21 cellular contexts compared by ENCODE assay signal in genomic region chr17:37840576-37840975, GRCh38.
DNase-seq lines count a peak whose midpoint lies in the region; ATAC-seq, FAIRE-seq and TF ChIP-seq lines count a peak whose summit lies in the region.
"Had no signal": no experiment of that assay in that cellular context is flagged by ENCODE, and none has a peak within 500 bp of the region (broad histone marks: within the 10 kb centered on the region; RNA-seq: fewer than 3 reads in every experiment).

No MANE protein-coding gene starts in this region.

- no peak for TF ChIP-seq POLR2A in HepG2 (IDR thresholded peaks at IDR 0.05; ENCODE audit: insufficient read depth in 1 of 2, low read depth in 2 of 2, low read length in 2 of 2)
- TF ChIP-seq POLR2A in right lobe of liver (IDR thresholded peaks at IDR 0.05) = no peak
- no peak for TF ChIP-seq POLR2A in K562 (conservative IDR thresholded peaks at IDR 0.05)

- TF ChIP-seq EP300 in HepG2 (IDR thresholded peaks at IDR 0.05; ENCODE audit: low read depth in 2 of 2, low read length in 2 of 2) (no peak), HepG2 (CRISPR knock-in tag; IDR thresholded peaks at IDR 0.05; ENCODE audit: borderline replicate concordance) (no peak), K562 (IDR thresholded peaks at IDR 0.05; ENCODE audit: low read length) (no peak)

- H3K36me3 ChIP-seq in HepG2 (replicated peaks in 1 of 2; ENCODE audit: control insufficient read depth in 1 of 2, insufficient read depth in 2 of 2, low read length in 2 of 2) = no peaks in the 10 kb centered on the region
- H3K36me3 ChIP-seq in right lobe of liver = no peaks in the 10 kb centered on the region
- H3K36me3 ChIP-seq in BLaER1 treated with 17β-estradiol and CSF1 and Interleukin-3, amounts not matched to agents 10 nM and 100 nM = no peaks in the 10 kb centered on the region
- no peaks in the 10 kb centered on the region for H3K36me3 ChIP-seq in K562 (ENCODE audit: control insufficient read depth, insufficient read depth, low read length)
- H3K36me3 ChIP-seq: BE2C had no signal

- TF ChIP-seq CTCF in HepG2 (CRISPR knock-in tag; IDR thresholded peaks at IDR 0.05) (no peak), right lobe of liver (IDR thresholded peaks at IDR 0.05) (no peak), K562 (IDR thresholded peaks at IDR 0.05 in 2 of 3, conservative IDR thresholded peaks at IDR 0.05 in 1 of 3; ENCODE audit: insufficient read depth in 2 of 3, low read depth in 1 of 3, low read length in 3 of 3) (no peak)

- intact Hi-C loops in HepG2 (cut with micrococcal nuclease; ENCODE audit: unreplicated experiment) (loop anchor here (10.0 kb wide), 1 partner anchor 46 kb away; no protein-coding TSS in a partner anchor), right lobe of liver (cut with DNase I) (no loop called here), K562 (cut with micrococcal nuclease) (loop anchor here (10.0 kb wide), 1 partner anchor 46 kb away; no protein-coding TSS in a partner anchor)

- H3K4me1 ChIP-seq in HepG2 (ENCODE audit: insufficient read depth, low read length) = peaks cover 30% of the 10 kb centered on the region
- no peaks in the 10 kb centered on the region for H3K4me1 ChIP-seq in right lobe of liver
- peaks cover 33 to 48% (median 43%) of the 10 kb centered on the region in 10 experiments for H3K4me1 ChIP-seq in BLaER1 treated with 17β-estradiol and CSF1 and Interleukin-3, amounts not matched to agents 10 nM and 100 nM
- H3K4me1 ChIP-seq in K562 (replicated peaks in 1 of 2; ENCODE audit: control insufficient read depth in 2 of 2, insufficient read depth in 2 of 2, low read length in 2 of 2) = peaks cover 2 to 7% of the 10 kb centered on the region in 2 experiments; a peak in 2 of 5 replicates
- H3K4me1 ChIP-seq: BE2C had no signal

- no peaks in the 10 kb centered on the region for H4K20me1 ChIP-seq in HepG2 (ENCODE audit: insufficient read depth, low read length)
- no peaks in the 10 kb centered on the region for H4K20me1 ChIP-seq in BLaER1 treated with 17β-estradiol and CSF1 and Interleukin-3, amounts not matched to agents 10 nM and 100 nM
- 0 out of 2 replicates have a peak, but pooled peaks cover 4% of the 10 kb centered on the region for H4K20me1 ChIP-seq in K562 (replicated peaks; ENCODE audit: control insufficient read depth, insufficient read depth, low read length)

- H3K27me3 ChIP-seq in HepG2 (ENCODE audit: control insufficient read depth in 1 of 2, insufficient read depth in 2 of 2, low read length in 2 of 2) (0 out of 5 replicates have a peak, but pooled peaks cover 1 to 6% of the 10 kb centered on the region in 2 experiments), right lobe of liver (no peaks in the 10 kb centered on the region), K562 (ENCODE audit: control insufficient read depth in 2 of 2, insufficient read depth in 2 of 2, low read length in 2 of 2) (peaks cover 41 to 66% of the 10 kb centered on the region in 2 experiments)
- H3K27me3 ChIP-seq in BLaER1 treated with 17β-estradiol and CSF1 and Interleukin-3, amounts not matched to agents 10 nM and 100 nM = no peaks in the 10 kb centered on the region

- CTCF ChIA-PET in HepG2 (lab: Yijun Ruan, JAX; ENCODE audit: low intra/inter-chr PET ratio, low total read pairs) = no interaction called here
- CTCF ChIA-PET in K562 (lab: Yijun Ruan, JAX; ENCODE audit: low intra/inter-chr PET ratio) = no interaction called here

- WGBS in HepG2 (ENCODE audit: low lambda C conversion rate) = 83% methylated on average over 7 of the region's 7 CpGs
- WGBS in right lobe of liver (ENCODE audit: insufficient coverage, low coverage, low lambda C conversion rate, missing lambda C conversion rate) = 92% methylated on average over 5 of the region's 7 CpGs
- WGBS in K562 (ENCODE audit: insufficient coverage, low coverage, missing lambda C conversion rate) = 10% methylated on average over 7 of the region's 7 CpGs

- H3K79me2 ChIP-seq in HepG2 (ENCODE audit: insufficient read depth, low read length) (no peaks in the 10 kb centered on the region), K562 (ENCODE audit: control insufficient read depth, insufficient read depth, low read length) (no peaks in the 10 kb centered on the region)

- in situ Hi-C loops in HepG2 (cut with HindIII; ENCODE audit: extremely low pct_ligation_motif_present, low pct_unique_long_range_greater_than_20kb) = no loop called here
- in situ Hi-C loops in K562 (cut with MboI) = no loop called here

- H3K4me3 ChIP-seq in HepG2 (replicated peaks in 1 of 3; ENCODE audit: insufficient read depth in 1 of 3, low read depth in 2 of 3, low read length in 3 of 3) (no peak overlapping the region), right lobe of liver (no peak overlapping the region), K562 (no peak overlapping the region)
- H3K4me3 ChIP-seq in BLaER1 treated with 17β-estradiol and CSF1 and Interleukin-3, amounts not matched to agents 10 nM and 100 nM = no peak overlapping the region

- H3K9me3 ChIP-seq in HepG2 (ENCODE audit: low read length) (no peaks in the 10 kb centered on the region), right lobe of liver (no peaks in the 10 kb centered on the region), K562 (replicated peaks; ENCODE audit: control insufficient read depth, insufficient read depth, low read depth, low read length) (no peaks in the 10 kb centered on the region)
- H3K9me3 ChIP-seq in BLaER1 treated with 17β-estradiol and CSF1 and Interleukin-3, amounts not matched to agents 10 nM and 100 nM (replicated peaks in 1 of 11) = no peaks in the 10 kb centered on the region
- H3K9me3 ChIP-seq: BE2C, Caco-2 had no signal

- H3K9me1 ChIP-seq in K562 (ENCODE audit: control insufficient read depth, insufficient read depth, low read length) = no peaks in the 10 kb centered on the region

- ATAC-seq in HepG2 (no peak), right lobe of liver (no peak), K562 (no peak), HG02642 (IDR thresholded peaks at IDR 0.05; ENCODE audit: poor library complexity, unreplicated experiment) (no peak)
- ATAC-seq: CD8-positive, alpha-beta T cell had no signal

- FAIRE-seq in HepG2 (lab: Jason Lieb, UNC) (no peak), K562 (lab: Jason Lieb, UNC) (no peak)
- FAIRE-seq: D721Med, G401.6, GM12891, GM19239 had no signal

- TF ChIP-seq RAD21 in HepG2 (CRISPR knock-in tag; IDR thresholded peaks at IDR 0.05) (no peak), K562 (CRISPR knock-in tag; conservative IDR thresholded peaks at IDR 0.05 in 1 of 2, IDR thresholded peaks at IDR 0.05 in 1 of 2) (no peak)

- no peak overlapping the region for H3K4me2 ChIP-seq in HepG2 (ENCODE audit: low read depth, low read length)
- H3K4me2 ChIP-seq in BLaER1 treated with 17β-estradiol and CSF1 and Interleukin-3, amounts not matched to agents 10 nM and 100 nM = peak overlapping the region; percentile 21 to 75 (median 61); a peak in 21 of 22 replicates
- no peak overlapping the region for H3K4me2 ChIP-seq in K562 (ENCODE audit: insufficient read depth, low read length)

- H2AFZ ChIP-seq in HepG2 (ENCODE audit: low read length) = no peak overlapping the region
- H2AFZ ChIP-seq in K562 (ENCODE audit: low read depth, low read length) = no peak overlapping the region

- H3K9ac ChIP-seq in HepG2 (ENCODE audit: insufficient read depth, low read depth, low read length) (no peak overlapping the region), K562 (ENCODE audit: insufficient read depth in 1 of 2, low read depth in 2 of 2, low read length in 2 of 2) (no peak overlapping the region)
- H3K9ac ChIP-seq in BLaER1 treated with 17β-estradiol and CSF1 and Interleukin-3, amounts not matched to agents 10 nM and 100 nM = no peak overlapping the region

- DNase-seq in HepG2 (ENCODE audit: low spot score) (no peak), right lobe of liver (no peak), K562 (ENCODE audit: extremely low read depth in 1 of 4, low spot score in 3 of 4) (no peak), NCI-H2196 treated with DMSO at 0.1 percent for 48 hours (lab: John Stamatoyannopoulos, UW; ENCODE audit: unreplicated experiment) (no peak)
- no peak for DNase-seq in activated CD4-positive, alpha-beta T cell treated with anti-CD3 and anti-CD28 coated beads, Interleukin-2, amount 50 U/mL, for 4 hours
- DNase-seq: ACHN; BE2C; C1 segment of cervical spinal cord; Caco-2; Calu3; CD4-positive, alpha-beta T cell; CD8-positive, alpha-beta T cell; DMS79 treated with DMSO at 0.1 percent for 48 hours; GF-D8 had no signal

- POLR2A ChIA-PET in HepG2 (lab: Yijun Ruan, JAX) = no interaction called here
- POLR2A ChIA-PET in K562 (lab: Yijun Ruan, JAX) = interaction anchor here (0.6 to 0.7 kb wide), 2 partner anchors 9 to 28 kb away, joined by 3 to 4 read pairs; no protein-coding TSS in a partner anchor

- no TSS peak for BruUV-seq in HepG2 (replicated peaks; lab: Mats Ljungman, UMichigan)
- BruUV-seq in K562 (replicated peaks; lab: Mats Ljungman, UMichigan) = no TSS peak

- H3K27ac ChIP-seq in HepG2 (ENCODE audit: extremely low read length, insufficient read depth, low read length) (no peak overlapping the region), right lobe of liver (no peak overlapping the region), K562 (ENCODE audit: extremely low read depth, low read depth, low read length) (no peak overlapping the region)
- H3K27ac ChIP-seq in BLaER1 treated with 17β-estradiol and CSF1 and Interleukin-3, amounts not matched to agents 10 nM and 100 nM = peak overlapping the region in 1 of 11 experiments; percentile 11; a peak in 1 of 22 replicates
- H3K27ac ChIP-seq: 22Rv1 had no signal

TF ChIP-seq in HepG2, 621 proteins besides CTCF, POLR2A, EP300 and RAD21:
- TF ChIP-seq MAX (IDR thresholded peaks at IDR 0.05) = no peak
- peak; percentile 89 for TF ChIP-seq ZNF629 (CRISPR knock-in tag; conservative IDR thresholded peaks at IDR 0.05)

TF ChIP-seq in K562, 482 proteins besides CTCF, POLR2A, EP300 and RAD21:
- TF ChIP-seq RCOR1 (IDR thresholded peaks at IDR 0.05; ENCODE audit: borderline replicate concordance in 1 of 2, low read depth in 2 of 2, low read length in 2 of 2) (0 out of 4 replicates have a peak, but pooled peaks of 1 of the 2 experiments have one; percentile 24), BCOR (IDR thresholded peaks at IDR 0.05) (peak; percentile 85), CBX8 (IDR thresholded peaks at IDR 0.05; ENCODE audit: borderline replicate concordance, extremely low read depth, low read depth, low read length, poor library complexity, severe bottlenecking) (no peak), RBM25 (IDR thresholded peaks at IDR 0.05; ENCODE audit: low read depth, low read length, severe bottlenecking) (peak; percentile 96), SMARCA5 (IDR thresholded peaks at IDR 0.05) (peak; percentile 65; the same call in 1 of the 2 replicates), ADNP (tag; IDR thresholded peaks at IDR 0.05) (peak; percentile 61; the same call in 1 of the 2 replicates), ASH1L (IDR thresholded peaks at IDR 0.05; ENCODE audit: borderline replicate concordance, low read depth, partially characterized antibody) (no peak), FOXA3 (CRISPR knock-in tag; conservative IDR thresholded peaks at IDR 0.05 in 1 of 2, IDR thresholded peaks at IDR 0.05 in 1 of 2) (no peak), KDM1A (IDR thresholded peaks at IDR 0.05) (peak; percentile 14 to 47; a peak in 2 of 4 replicates)

Comparison
In these comparisons a context has a peak if more than half of its experiments do, and no peak if none do; other contexts are left out.
1. intact Hi-C loops: an anchor here in HepG2 (10.0 kb wide) and K562 (10.0 kb wide); none called in right lobe of liver.
2. H3K4me2 ChIP-seq: peak in BLaER1 treated with 17β-estradiol and CSF1 and Interleukin-3, amounts not matched to agents 10 nM and 100 nM (11 of 11); none in HepG2 (single experiment) and K562 (single experiment).
3. Of the 241 proteins assayed by ChIP-seq in both HepG2 and K562: peak only in HepG2: none; only in K562: ADNP and KDM1A; in both: none; in neither: 239.